19 cellular contexts compared by ENCODE assay signal in the genomic region with DNA sequence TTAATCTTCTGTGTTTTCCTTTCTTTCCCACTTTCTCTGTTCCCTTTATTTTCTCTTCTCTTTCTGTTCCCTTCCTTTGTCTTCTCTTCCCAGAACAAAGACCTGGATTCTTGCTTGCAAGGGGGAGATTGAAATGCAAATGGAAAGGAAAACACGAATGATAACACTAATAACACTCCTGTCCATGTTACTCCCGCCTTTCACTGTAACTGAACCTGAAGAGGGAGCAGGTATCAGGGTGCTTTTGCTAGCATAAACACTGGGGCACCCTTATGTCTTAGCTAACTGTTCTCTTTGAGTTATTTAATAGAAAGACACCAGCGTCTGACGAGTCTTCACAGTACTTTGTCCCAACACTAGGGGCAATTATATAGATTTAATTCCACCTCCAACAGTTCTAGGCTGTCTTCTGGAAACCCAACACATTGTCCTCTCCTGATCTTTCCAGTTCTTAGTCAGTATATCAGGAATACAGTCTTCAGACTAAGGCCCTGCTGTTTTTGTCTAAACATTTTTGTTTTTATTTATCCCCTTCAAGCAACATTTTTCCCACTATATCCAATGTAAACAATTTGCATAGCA.
"Had no signal": no experiment of that assay in that cellular context is flagged by ENCODE, and none has a peak within 500 bp of the region (broad histone marks: within the 10 kb centered on the region; RNA-seq: fewer than 3 reads in every experiment).

No MANE protein-coding gene starts in this region.

- H3K27me3 Mint-ChIP-seq: activated B cell treated with CpG ODN at 0.5 μM for 24 hours; activated CD4-positive, alpha-beta T cell treated with anti-CD3 and anti-CD28 coated beads, Interleukin-2, amount 10 ng/mL, durations not matched to agents 7 days and 5 days; naive B cell had no signal

- H3K9me3 Mint-ChIP-seq: activated B cell treated with CpG ODN at 0.5 μM for 24 hours; activated CD4-positive, alpha-beta T cell treated with anti-CD3 and anti-CD28 coated beads, Interleukin-2, amount 10 ng/mL, durations not matched to agents 7 days and 5 days had no signal

- H3K4me3 ChIP-seq: lower lobe of right lung, psoas muscle, right lobe of liver, upper lobe of left lung had no signal

- H3K9me3 ChIP-seq: lower lobe of right lung, psoas muscle, right lobe of liver, upper lobe of left lung had no signal

- H3K4me1 ChIP-seq: lower lobe of right lung, right lobe of liver had no signal

- H3K27ac Mint-ChIP-seq: activated B cell treated with CpG ODN at 0.5 μM for 24 hours; activated CD4-positive, alpha-beta T cell treated with anti-CD3 and anti-CD28 coated beads, Interleukin-2, amount 10 ng/mL, durations not matched to agents 7 days and 5 days; naive B cell had no signal

- H3K36me3 Mint-ChIP-seq: naive B cell had no signal

- ATAC-seq: left cardiac atrium, lower lobe of right lung, psoas muscle, right lobe of liver had no signal

- H3K4me1 Mint-ChIP-seq: activated B cell treated with CpG ODN at 0.5 μM for 24 hours; activated CD4-positive, alpha-beta T cell treated with anti-CD3 and anti-CD28 coated beads, Interleukin-2, amount 10 ng/mL, durations not matched to agents 7 days and 5 days; naive B cell had no signal

- H3K27me3 ChIP-seq: right lobe of liver, upper lobe of left lung had no signal

- DNase-seq: activated B cell treated with CpG ODN at 0.5 μM for 24 hours; activated CD4-positive, alpha-beta T cell treated with anti-CD3 and anti-CD28 coated beads, Interleukin-2, amount 10 ng/mL, durations not matched to agents 7 days and 5 days; activated CD8-positive, alpha-beta memory T cell treated with anti-CD3 and anti-CD28 coated beads for 24 hours; activated naive CD4-positive, alpha-beta T cell treated with Interleukin-2 at 50 U/mL for 16 hours; caudate nucleus; cortex of kidney; effector CD8-positive, alpha-beta T cell; erythroblast; hypothalamus; left cardiac atrium; lower lobe of right lung; naive B cell; nucleus accumbens; psoas muscle; right lobe of liver; stimulated activated CD4-positive, alpha-beta T cell treated with anti-CD3 and anti-CD28 coated beads, Interleukin-2, amount 100 ng/mL, for 24 hours; stimulated activated naive CD4-positive, alpha-beta T cell; substantia nigra; upper lobe of left lung had no signal

- H3K27ac ChIP-seq: lower lobe of right lung, psoas muscle, right lobe of liver, upper lobe of left lung had no signal

- H3K36me3 ChIP-seq: lower lobe of right lung, right lobe of liver, upper lobe of left lung had no signal

- H3K4me3 Mint-ChIP-seq: activated B cell treated with CpG ODN at 0.5 μM for 24 hours; activated CD4-positive, alpha-beta T cell treated with anti-CD3 and anti-CD28 coated beads, Interleukin-2, amount 10 ng/mL, durations not matched to agents 7 days and 5 days; naive B cell had no signal
